In the genomic region with DNA sequence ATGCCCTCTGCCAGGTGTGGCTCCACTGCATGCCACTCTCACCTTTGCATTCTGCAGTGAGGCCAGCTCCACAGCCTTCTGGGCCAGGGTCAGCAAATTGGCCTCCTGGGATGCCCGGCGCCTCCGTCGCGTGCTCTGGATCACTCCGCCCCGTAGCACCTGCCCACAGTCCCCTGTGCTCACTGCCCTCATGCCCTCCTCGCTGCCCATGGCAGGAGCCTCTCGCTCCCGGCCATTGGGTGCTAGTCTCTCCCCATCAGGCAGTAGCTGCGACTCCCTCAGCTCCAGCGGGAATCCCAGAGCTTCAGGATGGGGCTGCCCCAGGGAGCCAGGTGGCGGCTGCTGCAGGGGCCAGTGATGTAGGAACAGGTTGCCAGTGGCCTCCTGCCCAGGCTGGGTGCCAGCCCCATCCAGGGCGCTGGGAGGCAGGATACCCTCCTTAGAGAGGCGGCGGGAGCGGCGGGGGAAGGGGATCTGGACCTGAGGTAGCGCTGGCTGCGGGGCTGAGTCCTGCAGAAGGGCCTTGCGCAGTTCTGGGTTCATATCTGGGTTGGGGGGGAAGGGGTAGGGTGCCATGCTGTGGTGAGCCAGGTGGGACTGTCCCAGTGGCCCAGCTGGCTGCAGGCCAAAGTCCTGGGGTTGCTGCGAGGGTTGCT, we compare ENCODE assay signal across 1 cellular context.
TF ChIP-seq lines count a peak whose summit lies in the region.

No MANE protein-coding gene starts in this region.

TF ChIP-seq in GM23338, 12 proteins besides CTCF, POLR2A, EP300 and RAD21 (continued from another document):
- TF ChIP-seq, protein P1, sequence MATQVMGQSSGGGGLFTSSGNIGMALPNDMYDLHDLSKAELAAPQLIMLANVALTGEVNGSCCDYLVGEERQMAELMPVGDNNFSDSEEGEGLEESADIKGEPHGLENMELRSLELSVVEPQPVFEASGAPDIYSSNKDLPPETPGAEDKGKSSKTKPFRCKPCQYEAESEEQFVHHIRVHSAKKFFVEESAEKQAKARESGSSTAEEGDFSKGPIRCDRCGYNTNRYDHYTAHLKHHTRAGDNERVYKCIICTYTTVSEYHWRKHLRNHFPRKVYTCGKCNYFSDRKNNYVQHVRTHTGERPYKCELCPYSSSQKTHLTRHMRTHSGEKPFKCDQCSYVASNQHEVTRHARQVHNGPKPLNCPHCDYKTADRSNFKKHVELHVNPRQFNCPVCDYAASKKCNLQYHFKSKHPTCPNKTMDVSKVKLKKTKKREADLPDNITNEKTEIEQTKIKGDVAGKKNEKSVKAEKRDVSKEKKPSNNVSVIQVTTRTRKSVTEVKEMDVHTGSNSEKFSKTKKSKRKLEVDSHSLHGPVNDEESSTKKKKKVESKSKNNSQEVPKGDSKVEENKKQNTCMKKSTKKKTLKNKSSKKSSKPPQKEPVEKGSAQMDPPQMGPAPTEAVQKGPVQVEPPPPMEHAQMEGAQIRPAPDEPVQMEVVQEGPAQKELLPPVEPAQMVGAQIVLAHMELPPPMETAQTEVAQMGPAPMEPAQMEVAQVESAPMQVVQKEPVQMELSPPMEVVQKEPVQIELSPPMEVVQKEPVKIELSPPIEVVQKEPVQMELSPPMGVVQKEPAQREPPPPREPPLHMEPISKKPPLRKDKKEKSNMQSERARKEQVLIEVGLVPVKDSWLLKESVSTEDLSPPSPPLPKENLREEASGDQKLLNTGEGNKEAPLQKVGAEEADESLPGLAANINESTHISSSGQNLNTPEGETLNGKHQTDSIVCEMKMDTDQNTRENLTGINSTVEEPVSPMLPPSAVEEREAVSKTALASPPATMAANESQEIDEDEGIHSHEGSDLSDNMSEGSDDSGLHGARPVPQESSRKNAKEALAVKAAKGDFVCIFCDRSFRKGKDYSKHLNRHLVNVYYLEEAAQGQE (IDR thresholded peaks at IDR 0.05; ENCODE audit: unreplicated experiment), result no peak
- TF ChIP-seq ZNF331 (CRISPR knock-in tag; IDR thresholded peaks at IDR 0.05; ENCODE audit: low read depth) (no peak), EZH2 (IDR thresholded peaks at IDR 0.05; ENCODE audit: low read depth, unreplicated experiment) (no peak), ETS1 (IDR thresholded peaks at IDR 0.05) (no peak), ZNF114 (CRISPR knock-in tag; IDR thresholded peaks at IDR 0.05) (no peak)
TF ChIP-seq in GM23338: peak in this region for 0.
